In the genomic region with DNA sequence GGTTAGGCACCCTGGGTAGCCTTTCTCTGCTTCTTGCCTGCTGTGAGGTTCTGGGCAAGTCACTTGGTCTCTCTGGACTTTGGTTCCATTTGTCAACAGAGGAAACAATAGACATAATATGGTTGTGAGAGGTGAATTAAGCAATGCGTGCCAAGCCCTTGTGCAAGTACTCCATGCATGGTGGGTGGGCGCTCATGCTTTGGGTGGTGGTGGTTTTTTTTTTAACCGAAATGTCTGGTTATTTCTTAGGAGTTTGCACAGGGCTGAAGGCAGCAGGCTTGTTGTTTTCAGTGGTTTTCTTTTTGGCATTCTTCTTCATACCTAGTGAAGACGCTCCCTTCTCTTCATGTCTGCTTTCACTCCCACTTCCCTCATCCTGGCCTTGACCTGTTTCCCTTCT, we compare ENCODE assay signal across 26 cellular contexts.
"Had no signal": no experiment of that assay in that cellular context is flagged by ENCODE, and none has a peak within 500 bp of the region (broad histone marks: within the 10 kb centered on the region; RNA-seq: fewer than 3 reads in every experiment).

No MANE protein-coding gene starts in this region.

- H3K4me3 ChIP-seq: ascending aorta, cardiac muscle cell, coronary artery, dorsolateral prefrontal cortex, left lung, lower lobe of right lung, stomach, thyroid gland, upper lobe of right lung had no signal

- DNase-seq: activated CD4-positive, alpha-beta memory T cell treated with anti-CD3 and anti-CD28 coated beads, Interleukin-2, amount 10 ng/mL, durations not matched to agents 7 days and 5 days; activated CD4-positive, alpha-beta T cell treated with anti-CD3 and anti-CD28 coated beads for 1 hour; activated CD4-positive, alpha-beta T cell treated with anti-CD3 and anti-CD28 coated beads, Interleukin-2, amount 10 ng/mL, durations not matched to agents 7 days and 5 days; activated CD8-positive, alpha-beta memory T cell treated with anti-CD3 and anti-CD28 coated beads, Interleukin-2, amount 50 U/mL, for 48 hours; activated gamma-delta T cell; activated naive CD4-positive, alpha-beta T cell treated with anti-CD3 and anti-CD28 coated beads, Interleukin-2, amount 10 ng/mL, durations not matched to agents 7 days and 5 days; activated naive CD8-positive, alpha-beta T cell treated with anti-CD3 and anti-CD28 coated beads, Interleukin-2, amount 10 ng/mL, durations not matched to agents 7 days and 5 days; activated T-cell treated with anti-CD3 and anti-CD28 coated beads, Interleukin-2, amount 50 U/mL, for 24 hours; cerebellar nuclear complex; dorsolateral prefrontal cortex; effector memory CD4-positive, alpha-beta T cell; left lung; lower lobe of right lung; mesendoderm; small intestine; stimulated activated CD4-positive, alpha-beta T cell treated with anti-CD3 and anti-CD28 coated beads, Interleukin-1b, Interleukin-23, amount 100 ng/mL, for 48 hours; stimulated activated naive B cell treated with anti-CD40 and anti-IgM and Interleukin-4, amounts not matched to agents 10 μg/mL and 1 μg/mL and 100 μg/mL, for 72 hours; stomach; thyroid gland; upper lobe of right lung had no signal

- H3K27ac ChIP-seq: ascending aorta, cardiac muscle cell, coronary artery, dorsolateral prefrontal cortex, left lung, lower lobe of right lung, stomach, thyroid gland, upper lobe of right lung had no signal

- H3K36me3 ChIP-seq: ascending aorta, cardiac muscle cell, left lung, lower lobe of right lung, stomach, thyroid gland, upper lobe of right lung had no signal

- H3K27me3 ChIP-seq: ascending aorta, cardiac muscle cell, dorsolateral prefrontal cortex, left lung, stomach, thyroid gland, upper lobe of right lung had no signal

- H3K4me1 ChIP-seq: ascending aorta, left lung, lower lobe of right lung, stomach, thyroid gland, upper lobe of right lung had no signal

- H3K9me3 ChIP-seq: ascending aorta, left lung, lower lobe of right lung, stomach, thyroid gland, upper lobe of right lung had no signal

- ATAC-seq: left lung; lower lobe of right lung; natural killer cell treated with Interleukin-12 subunit alpha and Interleukin-12 subunit beta and Interleukin-15 and Interleukin-18, amount 100 ng/mL, for 72 hours; sciatic nerve; upper lobe of right lung; WTC11 had no signal
